2 cellular contexts compared by ENCODE assay signal in genomic region chr3:112427123-112427522, GRCh38.
A peak's percentile ranks its signal among the peaks of the same experiment; 100 is the strongest.
TF ChIP-seq lines count a peak whose summit lies in the region.

No MANE protein-coding gene starts in this region.

TF ChIP-seq in A549, 52 proteins besides CTCF, POLR2A, EP300 and RAD21:
- TF ChIP-seq RCOR1 (IDR thresholded peaks at IDR 0.05; ENCODE audit: low read depth, low read length) (no peak), NPAS2 (CRISPR knock-in tag; IDR thresholded peaks at IDR 0.05; ENCODE audit: borderline replicate concordance) (no peak), KDM5A (IDR thresholded peaks at IDR 0.05) (no peak), NR3C1 (IDR thresholded peaks at IDR 0.05) (no peak), HDAC2 (IDR thresholded peaks at IDR 0.05) (no peak), MAFK (IDR thresholded peaks at IDR 0.05; ENCODE audit: partially characterized antibody) (peak; percentile 43)
- TF ChIP-seq, protein P1, sequence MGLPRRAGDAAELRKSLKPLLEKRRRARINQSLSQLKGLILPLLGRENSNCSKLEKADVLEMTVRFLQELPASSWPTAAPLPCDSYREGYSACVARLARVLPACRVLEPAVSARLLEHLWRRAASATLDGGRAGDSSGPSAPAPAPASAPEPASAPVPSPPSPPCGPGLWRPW (IDR thresholded peaks at IDR 0.05), result no peak

TF ChIP-seq in IMR-90, 13 proteins besides CTCF, POLR2A, EP300 and RAD21:
- TF ChIP-seq MAFK (IDR thresholded peaks at IDR 0.05; ENCODE audit: low read depth, low read length), result 0 out of 2 replicates have a peak, but pooled peaks have one; percentile 28
- TF ChIP-seq SMC3 (IDR thresholded peaks at IDR 0.05; ENCODE audit: low read depth, low read length), result no peak
